ENCODE assay signal across 10 cellular contexts in the genomic region with DNA sequence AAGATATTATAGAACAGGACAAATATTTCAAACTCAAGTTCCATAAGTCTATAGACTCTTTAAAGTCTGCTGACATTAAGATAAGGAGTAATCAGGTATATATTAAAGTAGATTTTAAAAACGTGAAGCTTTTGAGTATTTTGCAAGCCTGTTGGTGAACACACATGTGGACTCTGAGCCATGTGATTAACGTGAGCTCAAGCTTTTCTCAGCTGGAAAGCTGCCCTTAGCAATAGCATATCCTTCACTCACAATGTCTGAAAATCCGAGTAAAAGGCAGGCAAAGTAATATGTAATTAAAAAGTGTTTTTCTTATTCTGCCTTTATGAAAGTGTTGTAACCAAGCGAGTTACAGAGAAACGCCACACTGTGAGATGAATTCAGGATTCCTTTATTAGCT.
"Had no signal": no experiment of that assay in that cellular context is flagged by ENCODE, and none has a peak within 500 bp of the region (broad histone marks: within the 10 kb centered on the region; RNA-seq: fewer than 3 reads in every experiment).

No MANE protein-coding gene starts in this region.

- H3K4me3 ChIP-seq: GM23248, HAP-1 had no signal

- H3K27ac Mint-ChIP-seq: HFFc6, IgD-negative memory B cell had no signal

- H3K36me3 Mint-ChIP-seq: IgD-negative memory B cell had no signal

- H3K9ac ChIP-seq: GM23248 had no signal

- H3K36me3 ChIP-seq: HAP-1 had no signal

- H3K27me3 Mint-ChIP-seq: IgD-negative memory B cell had no signal

- H3K27ac ChIP-seq: GM23248, HL-60 had no signal

- H3K9me3 Mint-ChIP-seq: HFFc6, IgD-negative memory B cell had no signal

- ATAC-seq: HCT116, HepG2 had no signal

- DNase-seq: GM23248, GOT3, H7, HFFc6, KBM-7 had no signal

- H3K4me1 Mint-ChIP-seq: IgD-negative memory B cell had no signal

- H3K4me1 ChIP-seq: HAP-1 had no signal

- H3K4me3 Mint-ChIP-seq: HFFc6, IgD-negative memory B cell had no signal

- H3K9me3 ChIP-seq: HAP-1 had no signal
